In the genomic region with DNA sequence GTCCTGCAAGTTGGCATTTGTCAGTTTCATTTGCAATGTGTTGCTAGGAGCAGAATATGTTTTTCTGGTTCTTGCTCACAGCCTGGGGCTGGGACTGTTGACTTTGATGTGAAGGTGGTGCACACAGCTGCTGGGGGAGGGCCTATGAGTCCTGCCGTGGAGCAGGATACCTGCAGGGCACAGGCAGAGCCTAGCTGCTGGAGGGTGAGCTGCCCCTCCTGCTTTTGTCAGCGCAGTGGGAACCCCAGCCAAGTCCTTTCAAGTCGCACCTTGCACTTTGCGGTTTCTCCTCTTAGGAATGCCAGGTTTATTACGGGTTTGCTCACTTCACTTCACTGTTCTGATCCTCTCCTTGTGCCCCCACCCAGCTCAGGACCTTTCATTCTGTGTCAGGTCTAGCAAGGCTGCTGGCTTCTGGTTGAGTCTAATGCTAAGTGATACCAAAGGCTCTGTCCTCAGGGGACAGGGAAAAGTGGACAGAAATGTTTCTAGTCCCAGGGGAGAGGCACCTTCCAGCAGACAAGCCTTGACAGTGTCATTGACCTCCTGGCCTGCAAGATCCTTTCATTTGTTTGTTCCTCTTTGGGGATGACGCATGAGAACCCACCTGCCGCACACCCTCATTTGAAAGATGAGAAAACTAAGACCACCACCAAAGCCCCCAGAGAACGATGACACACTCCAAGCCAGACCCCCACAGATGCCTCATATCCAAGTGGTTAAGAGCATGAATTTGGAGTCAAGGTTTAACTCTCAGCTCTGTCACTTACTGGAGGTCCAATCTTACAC, we compare ENCODE assay signal across 10 cellular contexts. TPM values are rescaled to one million over a fixed set of nuclear protein-coding genes. Genes with fewer than 3 reads are reported as not detected.
DNase-seq lines count a peak whose midpoint lies in the region.
"Had no signal": no experiment of that assay in that cellular context is flagged by ENCODE, and none has a peak within 500 bp of the region (broad histone marks: within the 10 kb centered on the region; RNA-seq: fewer than 3 reads in every experiment).

No MANE protein-coding gene starts in this region.

- peak; percentile 100 for DNase-seq in HPDE6-E6E7 (ENCODE audit: extremely low spot score)
- peak; percentile 11 for DNase-seq in NCI-H2107 treated with DMSO at 0.1 percent for 48 hours (lab: John Stamatoyannopoulos, UW; ENCODE audit: unreplicated experiment)
- DNase-seq in ecto neural progenitor cell (ENCODE audit: low spot score): peak; percentile 58
- DNase-seq in renal cortical epithelial cell (ENCODE audit: low read depth): peak; percentile 21
- no peak for DNase-seq in activated effector memory CD4-positive, alpha-beta T cell treated with Interleukin-2 at 50 U/mL for 16 hours
- DNase-seq in HUDEP-2 (lab: John Stamatoyannopoulos, UW; ENCODE audit: unreplicated experiment in 76 of 76): no peak
- no peak for DNase-seq in NOMO-1 treated with dmso at 0.1 percent for 144 hours (lab: John Stamatoyannopoulos, UW; ENCODE audit: unreplicated experiment)
- DNase-seq: effector memory CD8-positive, alpha-beta T cell; NCI-H2081 treated with DMSO at 0.1 percent for 48 hours had no signal

RNA-seq across cellular contexts. Expression of gene SPO11, which starts 2.7 kb away (rescaled TPM):
- not detected in 2 replicates for total RNA-seq in renal cortical epithelial cell
- total RNA-seq: ureter had no signal

RNA-seq across cellular contexts. Expression of gene RAE1, which starts 24.2 kb away (rescaled TPM):
- 22.4 and 61.1 TPM in 2 replicates for total RNA-seq in renal cortical epithelial cell

Comparison
In these comparisons a context has a peak if more than half of its experiments do, and no peak if none do; other contexts are left out.
1. DNase-seq: peak in HPDE6-E6E7 (single experiment), NCI-H2107 treated with DMSO at 0.1 percent for 48 hours (single experiment), ecto neural progenitor cell (single experiment) and renal cortical epithelial cell (single experiment); none in activated effector memory CD4-positive, alpha-beta T cell treated with Interleukin-2 at 50 U/mL for 16 hours (single experiment), HUDEP-2 (0 of 76) and NOMO-1 treated with dmso at 0.1 percent for 144 hours (single experiment).